ENCODE assay signal across 22 cellular contexts in the genomic region with DNA sequence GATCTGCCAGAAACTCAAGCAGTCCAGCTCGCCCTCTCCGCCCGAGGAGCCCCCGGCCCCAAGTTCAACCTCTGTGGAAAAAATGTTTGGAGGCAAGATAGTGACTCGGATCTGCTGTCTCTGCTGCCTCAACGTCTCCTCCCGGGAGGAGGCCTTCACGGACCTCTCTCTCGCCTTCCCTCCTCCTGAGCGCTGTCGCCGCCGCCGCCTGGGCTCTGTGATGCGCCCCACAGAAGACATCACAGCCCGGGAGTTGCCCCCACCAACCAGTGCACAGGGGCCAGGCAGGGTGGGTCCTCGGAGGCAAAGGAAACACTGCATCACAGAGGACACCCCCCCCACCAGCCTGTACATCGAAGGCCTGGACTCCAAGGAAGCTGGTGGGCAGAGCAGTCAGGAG.
"Had no signal": no experiment of that assay in that cellular context is flagged by ENCODE, and none has a peak within 500 bp of the region (broad histone marks: within the 10 kb centered on the region; RNA-seq: fewer than 3 reads in every experiment).

No MANE protein-coding gene starts in this region.

- H3K36me3 ChIP-seq: colonic mucosa, uterus had no signal

- DNase-seq: activated CD4-positive, alpha-beta T cell treated with anti-CD3 and anti-CD28 coated beads for 1 hour; activated CD8-positive, alpha-beta memory T cell treated with anti-CD3 and anti-CD28 coated beads for 24 hours; activated CD8-positive, alpha-beta memory T cell treated with anti-CD3 and anti-CD28 coated beads, Interleukin-2, amount 50 U/mL, for 48 hours; activated naive CD4-positive, alpha-beta T cell; activated naive CD8-positive, alpha-beta T cell treated with anti-CD3 and anti-CD28 coated beads, Interleukin-2, amount 50 U/mL, for 24 hours; brain microvascular endothelial cell; colonic mucosa; endodermal cell; foreskin melanocyte; glutamatergic neuron; kidney; left lung; mesendoderm; naive thymus-derived CD8-positive, alpha-beta T cell; stimulated activated CD4-positive, alpha-beta T cell treated with anti-CD3 and anti-CD28 coated beads, Interleukin-2, amount 100 ng/mL, for 24 hours; transverse colon; uterus had no signal

- H3K27me3 Mint-ChIP-seq: activated naive CD8-positive, alpha-beta T cell treated with anti-CD3 and anti-CD28 coated beads, Interleukin-2, amount 50 U/mL, for 24 hours; activated T-helper 17 cell treated with anti-CD3 and anti-CD28 coated beads, Interleukin-2, amount 50 U/mL, for 72 hours; central memory CD8-positive, alpha-beta T cell; naive thymus-derived CD8-positive, alpha-beta T cell; stimulated activated naive CD8-positive, alpha-beta T cell treated with anti-CD3 and anti-CD28 coated beads, Interleukin-15, Interleukin-2, amounts not matched to agents 100 ng/mL and 50 ng/mL, for 24 hours had no signal

- H3K9me3 Mint-ChIP-seq: activated naive CD8-positive, alpha-beta T cell treated with anti-CD3 and anti-CD28 coated beads, Interleukin-2, amount 50 U/mL, for 24 hours; activated T-helper 17 cell treated with anti-CD3 and anti-CD28 coated beads, Interleukin-2, amount 50 U/mL, for 72 hours; central memory CD8-positive, alpha-beta T cell; endodermal cell; naive thymus-derived CD8-positive, alpha-beta T cell; stimulated activated naive CD8-positive, alpha-beta T cell treated with anti-CD3 and anti-CD28 coated beads, Interleukin-15, Interleukin-2, amounts not matched to agents 100 ng/mL and 50 ng/mL, for 24 hours had no signal

- H3K4me3 ChIP-seq: colonic mucosa, left lung, suprapubic skin, transverse colon, uterus had no signal

- H3K9me3 ChIP-seq: colonic mucosa, left lung, suprapubic skin, transverse colon, uterus had no signal

- H3K4me1 ChIP-seq: colonic mucosa, suprapubic skin, transverse colon, uterus had no signal

- ATAC-seq: activated naive CD8-positive, alpha-beta T cell treated with anti-CD3 and anti-CD28 coated beads, Interleukin-2, amount 50 U/mL, for 24 hours; activated T-helper 17 cell treated with anti-CD3 and anti-CD28 coated beads, Interleukin-2, amount 50 U/mL, for 72 hours; left lung; naive thymus-derived CD8-positive, alpha-beta T cell had no signal

- H3K27me3 ChIP-seq: brain microvascular endothelial cell, colonic mucosa, left lung, suprapubic skin, transverse colon, uterus had no signal

- H3K4me3 Mint-ChIP-seq: activated naive CD8-positive, alpha-beta T cell treated with anti-CD3 and anti-CD28 coated beads, Interleukin-2, amount 50 U/mL, for 24 hours; activated T-helper 17 cell treated with anti-CD3 and anti-CD28 coated beads, Interleukin-2, amount 50 U/mL, for 72 hours; central memory CD8-positive, alpha-beta T cell; endodermal cell; naive thymus-derived CD8-positive, alpha-beta T cell; stimulated activated naive CD8-positive, alpha-beta T cell treated with anti-CD3 and anti-CD28 coated beads, Interleukin-15, Interleukin-2, amounts not matched to agents 100 ng/mL and 50 ng/mL, for 24 hours had no signal

- H3K27ac Mint-ChIP-seq: activated naive CD8-positive, alpha-beta T cell treated with anti-CD3 and anti-CD28 coated beads, Interleukin-2, amount 50 U/mL, for 24 hours; activated T-helper 17 cell treated with anti-CD3 and anti-CD28 coated beads, Interleukin-2, amount 50 U/mL, for 72 hours; stimulated activated naive CD8-positive, alpha-beta T cell treated with anti-CD3 and anti-CD28 coated beads, Interleukin-15, Interleukin-2, amounts not matched to agents 100 ng/mL and 50 ng/mL, for 24 hours had no signal

- H3K27ac ChIP-seq: brain microvascular endothelial cell, colonic mucosa, left lung, suprapubic skin, transverse colon, uterus, VCaP had no signal
